In the genomic region with DNA sequence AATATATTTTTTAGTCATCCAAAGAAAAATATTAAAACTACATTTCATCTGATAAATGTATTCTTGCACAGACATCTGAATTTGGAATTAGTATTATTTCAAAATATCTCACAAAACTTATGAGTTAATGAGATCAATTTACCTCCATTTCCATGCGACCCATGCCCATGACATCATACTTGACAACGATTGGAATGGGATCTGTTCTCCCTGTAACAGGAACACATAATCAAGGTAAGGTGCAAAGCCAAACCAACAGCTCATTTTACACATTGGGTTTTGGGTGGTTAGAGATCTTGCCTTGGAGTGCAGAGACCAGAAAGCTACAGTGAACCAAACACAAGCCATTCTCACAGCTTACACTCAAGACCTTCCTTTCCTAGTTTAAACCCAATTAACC, we compare ENCODE assay signal across 23 cellular contexts. TPM values are rescaled to one million over a fixed set of nuclear protein-coding genes. Genes with fewer than 3 reads are reported as not detected.
A peak's percentile ranks its signal among the peaks of the same experiment; 100 is the strongest.
DNase-seq lines count a peak whose midpoint lies in the region; ATAC-seq, FAIRE-seq and TF ChIP-seq lines count a peak whose summit lies in the region.
"Had no signal": no experiment of that assay in that cellular context is flagged by ENCODE, and none has a peak within 500 bp of the region (broad histone marks: within the 10 kb centered on the region; RNA-seq: fewer than 3 reads in every experiment).

No MANE protein-coding gene starts in this region.

- WGBS in HepG2 (ENCODE audit: low lambda C conversion rate), result 97% methylated on average over 2 of the region's 2 CpGs
- 85% methylated on average over 2 of the region's 2 CpGs for WGBS in right lobe of liver (ENCODE audit: insufficient coverage, low coverage, low lambda C conversion rate, missing lambda C conversion rate)
- no CpG with 5 or more reads among the region's 2 CpGs for WGBS in mesendoderm (ENCODE audit: extremely low coverage, insufficient coverage, low lambda C conversion rate)

- H2AFZ ChIP-seq in HepG2 (ENCODE audit: low read length), result no peak overlapping the region

- ATAC-seq in HepG2, result no peak
- ATAC-seq in right lobe of liver, result no peak
- ATAC-seq in GM21390 (IDR thresholded peaks at IDR 0.05; ENCODE audit: unreplicated experiment), result no peak
- ATAC-seq: GM12878 had no signal

- peaks cover 15% of the 10 kb centered on the region for H3K4me1 Mint-ChIP-seq in osteocyte (ENCODE audit: unreplicated experiment)

- no peak for TF ChIP-seq EP300 in HepG2 (IDR thresholded peaks at IDR 0.05; ENCODE audit: low read depth in 2 of 2, low read length in 2 of 2)
- no peak for TF ChIP-seq EP300 in HepG2 (CRISPR knock-in tag; IDR thresholded peaks at IDR 0.05; ENCODE audit: borderline replicate concordance)

- H3K79me2 ChIP-seq in HepG2 (ENCODE audit: insufficient read depth, low read length) (peaks cover 2% of the 10 kb centered on the region), mesendoderm (ENCODE audit: control insufficient read depth, insufficient read depth, low read length) (peaks cover 2% of the 10 kb centered on the region)

- peaks cover 17 to 45% of the 10 kb centered on the region in 2 experiments for H3K36me3 ChIP-seq in HepG2 (replicated peaks in 1 of 2; ENCODE audit: control insufficient read depth in 1 of 2, insufficient read depth in 2 of 2, low read length in 2 of 2)
- peaks cover 0 to 33% (median 11%) of the 10 kb centered on the region in 4 donors for H3K36me3 ChIP-seq in right lobe of liver
- H3K36me3 ChIP-seq in SK-N-MC (ENCODE audit: insufficient read depth, low read length), result peaks cover 39% of the 10 kb centered on the region
- H3K36me3 ChIP-seq in mesendoderm (ENCODE audit: control insufficient read depth, insufficient read depth, low read length), result no peaks in the 10 kb centered on the region

- H4K5ac ChIP-seq in mesendoderm (ENCODE audit: low read length), result no peak overlapping the region

- no peak overlapping the region for H2BK5ac ChIP-seq in mesendoderm (ENCODE audit: low read length)

- in situ Hi-C loops in HepG2 (cut with HindIII; ENCODE audit: extremely low pct_ligation_motif_present, low pct_unique_long_range_greater_than_20kb), result no loop called here

- H3K9me3 ChIP-seq in HepG2 (ENCODE audit: low read length) (no peaks in the 10 kb centered on the region), right lobe of liver (no peaks in the 10 kb centered on the region), SK-N-MC (ENCODE audit: low read depth, low read length) (no peaks in the 10 kb centered on the region)
- H3K9me3 ChIP-seq: BLaER1, SJSA1 had no signal

- H3K4ac ChIP-seq in mesendoderm (ENCODE audit: low read depth, low read length), result no peak overlapping the region

- no peak overlapping the region for H4K8ac ChIP-seq in mesendoderm (ENCODE audit: low read depth, low read length)

- H3K27me3 Mint-ChIP-seq in osteocyte (ENCODE audit: unreplicated experiment), result no peaks in the 10 kb centered on the region
- H3K27me3 Mint-ChIP-seq: CD4-positive, alpha-beta T cell had no signal

- H3K4me3 ChIP-seq in HepG2 (replicated peaks in 1 of 3; ENCODE audit: insufficient read depth in 1 of 3, low read depth in 2 of 3, low read length in 3 of 3) (no peak overlapping the region), right lobe of liver (no peak overlapping the region), SK-N-MC (no peak overlapping the region), mesendoderm (ENCODE audit: low read length) (no peak overlapping the region), coronary artery (no peak overlapping the region)
- H3K4me3 ChIP-seq: BLaER1, GM12878, SJSA1 had no signal

- FAIRE-seq in HepG2 (lab: Jason Lieb, UNC), result no peak
- FAIRE-seq: A204.1, GM12878, H1 had no signal

- H3K27ac Mint-ChIP-seq in osteocyte (ENCODE audit: unreplicated experiment), result no peak overlapping the region
- H3K27ac Mint-ChIP-seq: CD4-positive, alpha-beta T cell had no signal

- H3K9me3 Mint-ChIP-seq in osteocyte (ENCODE audit: unreplicated experiment), result no peaks in the 10 kb centered on the region
- H3K9me3 Mint-ChIP-seq: CD4-positive, alpha-beta T cell had no signal

- CTCF ChIA-PET in HepG2 (lab: Yijun Ruan, JAX; ENCODE audit: low intra/inter-chr PET ratio, low total read pairs), result no interaction called here

- no peak overlapping the region for H3K27ac ChIP-seq in HepG2 (ENCODE audit: extremely low read length, insufficient read depth, low read length)
- no peak overlapping the region for H3K27ac ChIP-seq in right lobe of liver
- peak overlapping the region; percentile 17; the same call in 1 of the 2 replicates for H3K27ac ChIP-seq in SK-N-MC
- H3K27ac ChIP-seq in mesendoderm (ENCODE audit: low read depth, low read length), result no peak overlapping the region
- H3K27ac ChIP-seq in coronary artery, result no peak overlapping the region
- H3K27ac ChIP-seq: BLaER1, KMS-11, SJSA1 had no signal

- DNase-seq in HepG2 (ENCODE audit: low spot score) (no peak), right lobe of liver (no peak), SK-N-MC (ENCODE audit: low read depth, low spot score) (no peak), mesendoderm (peak; percentile 7), coronary artery (ENCODE audit: low spot score) (no peak), osteocyte (ENCODE audit: extremely low spot score, unreplicated experiment) (no peak)
- DNase-seq: CD4-positive, alpha-beta T cell; GDM1; HCEC 1CT; MM.1S; NCI-H2081; NCI-H2227 treated with DMSO at 0.1 percent for 48 hours; NCI-H526 treated with DMSO at 0.1 percent for 48 hours; Right ventricle myocardium superior; RPMI8226 had no signal

- H3K23ac ChIP-seq in mesendoderm (ENCODE audit: low read length), result no peak overlapping the region

- TF ChIP-seq CTCF in HepG2 (CRISPR knock-in tag; IDR thresholded peaks at IDR 0.05) (no peak), right lobe of liver (IDR thresholded peaks at IDR 0.05) (no peak), coronary artery (IDR thresholded peaks at IDR 0.05) (no peak), osteocyte (IDR thresholded peaks at IDR 0.05) (no peak)

- H3K4me2 ChIP-seq in HepG2 (ENCODE audit: low read depth, low read length), result no peak overlapping the region
- no peak overlapping the region for H3K4me2 ChIP-seq in mesendoderm (ENCODE audit: low read length)
- H3K4me2 ChIP-seq: BLaER1, KMS-11 had no signal

- no peaks in the 10 kb centered on the region for H4K20me1 ChIP-seq in HepG2 (ENCODE audit: insufficient read depth, low read length)

- no peak overlapping the region for H3K4me3 Mint-ChIP-seq in osteocyte (ENCODE audit: unreplicated experiment)
- H3K4me3 Mint-ChIP-seq: CD4-positive, alpha-beta T cell had no signal

- H3K18ac ChIP-seq in mesendoderm (ENCODE audit: low read length), result no peak overlapping the region

- no peak for TF ChIP-seq RAD21 in HepG2 (CRISPR knock-in tag; IDR thresholded peaks at IDR 0.05)

- H3K56ac ChIP-seq in mesendoderm (ENCODE audit: low read length), result no peak overlapping the region

- peaks cover 32% of the 10 kb centered on the region for H3K36me3 Mint-ChIP-seq in osteocyte (ENCODE audit: unreplicated experiment)

- peaks cover 2% of the 10 kb centered on the region for H3K79me1 ChIP-seq in mesendoderm (ENCODE audit: low read length)

- H2BK15ac ChIP-seq in mesendoderm (replicated peaks; ENCODE audit: low read depth), result no peak overlapping the region

- TF ChIP-seq POLR2A in HepG2 (IDR thresholded peaks at IDR 0.05; ENCODE audit: insufficient read depth in 1 of 2, low read depth in 2 of 2, low read length in 2 of 2) (no peak), right lobe of liver (IDR thresholded peaks at IDR 0.05) (no peak)

- BruUV-seq in HepG2 (replicated peaks; lab: Mats Ljungman, UMichigan), result no TSS peak

- no peak overlapping the region for H2AK5ac ChIP-seq in mesendoderm (ENCODE audit: low read length)

- H3K9ac ChIP-seq in HepG2 (ENCODE audit: insufficient read depth, low read depth, low read length) (no peak overlapping the region), SK-N-MC (ENCODE audit: insufficient read length) (no peak overlapping the region), mesendoderm (ENCODE audit: low read length) (no peak overlapping the region)
- H3K9ac ChIP-seq: BLaER1, KMS-11 had no signal

- intact Hi-C loops in HepG2 (cut with micrococcal nuclease; ENCODE audit: unreplicated experiment), result no loop called here
- intact Hi-C loops in right lobe of liver (cut with DNase I), result no loop called here

- H3K4me1 ChIP-seq in HepG2 (ENCODE audit: insufficient read depth, low read length) (no peaks in the 10 kb centered on the region), right lobe of liver (no peaks in the 10 kb centered on the region), mesendoderm (ENCODE audit: control insufficient read depth, low read depth, low read length) (peaks cover 2% of the 10 kb centered on the region)
- H3K4me1 ChIP-seq: SJSA1 had no signal

- no peaks in the 10 kb centered on the region for H3K27me3 ChIP-seq in HepG2 (ENCODE audit: control insufficient read depth in 1 of 2, insufficient read depth in 2 of 2, low read length in 2 of 2)
- no peaks in the 10 kb centered on the region for H3K27me3 ChIP-seq in right lobe of liver
- H3K27me3 ChIP-seq in mesendoderm (ENCODE audit: insufficient read depth, low read length, poor library complexity), result no peaks in the 10 kb centered on the region
- H3K27me3 ChIP-seq: BLaER1, SJSA1 had no signal

- POLR2A ChIA-PET in HepG2 (lab: Yijun Ruan, JAX), result no interaction called here

- no peak overlapping the region for H2BK120ac ChIP-seq in mesendoderm (ENCODE audit: low read depth, low read length)

RNA-seq across cellular contexts. Expression of a gene that starts 46.9 kb away (rescaled TPM):
- total RNA-seq in HepG2 (2016; rRNA removed; fragmentation: Illumina TruSeq; extraction: Trizol) (0.38 and 0.41 TPM in 2 replicates), right lobe of liver (1 to 10 TPM in 2 of 6 experiments, under 1 TPM in 3, not detected in 1; 0.37 to 1.5 (median 0.49) TPM), osteocyte (0.81 and 0.86 TPM in 2 replicates)
- 0.30 TPM in 1 of 2 replicates, not detected in the other for total RNA-seq in HepG2 (2016; cell fraction: cytosol; rRNA removed; fragmentation: Illumina TruSeq; extraction: Trizol; ENCODE audit: low read depth)
- total RNA-seq in HepG2 (2016; cell fraction: insoluble cytoplasmic fraction; rRNA removed; fragmentation: Illumina TruSeq; extraction: Trizol), result 0.22 and 0.37 TPM in 2 replicates
- total RNA-seq in HepG2 (2016; cell fraction: membrane; rRNA removed; fragmentation: Illumina TruSeq; extraction: Trizol), result 0.19 and 0.83 TPM in 2 replicates
- total RNA-seq in HepG2 (2016; cell fraction: nucleus; rRNA removed; fragmentation: Illumina TruSeq; extraction: Trizol), result 0.37 and 0.44 TPM in 2 replicates
- polyA plus RNA-seq in HepG2 (2011; rRNA removed), result 1.1 and 1.9 TPM in 2 replicates
- 0.42 and 0.63 TPM in 2 replicates for polyA plus RNA-seq in HepG2 (2011; cell fraction: cytosol; rRNA removed)
- 11.3 and 12.6 TPM in 2 replicates for polyA plus RNA-seq in HepG2 (2011; cell fraction: nucleus; rRNA removed)
- 2.4 and 4.7 TPM in 2 replicates for polyA plus RNA-seq in HepG2 (2012)
- polyA plus RNA-seq in HepG2 (2016; cell fraction: cytosol; fragmentation: Illumina TruSeq; extraction: Trizol; ENCODE audit: low read depth), result 0.27 TPM in 1 of 2 replicates, not detected in the other
- polyA plus RNA-seq in HepG2 (2016; cell fraction: insoluble cytoplasmic fraction; fragmentation: Illumina TruSeq; extraction: Trizol; ENCODE audit: low read depth), result 0.25 TPM in 1 of 2 replicates, not detected in the other
- polyA plus RNA-seq in HepG2 (2016; cell fraction: membrane; fragmentation: Illumina TruSeq; extraction: Trizol; ENCODE audit: low read depth), result 0.40 TPM in 1 of 2 replicates, not detected in the other
- polyA plus RNA-seq in HepG2 (2016; cell fraction: nucleus; fragmentation: Illumina TruSeq; extraction: Trizol; ENCODE audit: insufficient read depth, low read depth), result 0.60 and 1.3 TPM in 2 replicates
- 0.74 and 1.3 TPM in 2 replicates for polyA minus RNA-seq in HepG2 (2011; rRNA and poly(A)+ RNA removed; ENCODE audit: low replicate concordance)
- 0.26 and 0.69 TPM in 2 replicates for polyA minus RNA-seq in HepG2 (2011; cell fraction: cytosol; rRNA and poly(A)+ RNA removed)
- 1.9 and 2.4 TPM in 2 replicates for polyA minus RNA-seq in HepG2 (2011; cell fraction: nucleus; rRNA and poly(A)+ RNA removed)
- polyA plus RNA-seq in mesendoderm (2013, experiment 1 of 2), result 1.3 TPM
- 1.7 TPM for polyA plus RNA-seq in mesendoderm (2013, experiment 2 of 2)
- total RNA-seq: HT-29 had no signal
